1 cellular context compared by ENCODE assay signal in the genomic region with DNA sequence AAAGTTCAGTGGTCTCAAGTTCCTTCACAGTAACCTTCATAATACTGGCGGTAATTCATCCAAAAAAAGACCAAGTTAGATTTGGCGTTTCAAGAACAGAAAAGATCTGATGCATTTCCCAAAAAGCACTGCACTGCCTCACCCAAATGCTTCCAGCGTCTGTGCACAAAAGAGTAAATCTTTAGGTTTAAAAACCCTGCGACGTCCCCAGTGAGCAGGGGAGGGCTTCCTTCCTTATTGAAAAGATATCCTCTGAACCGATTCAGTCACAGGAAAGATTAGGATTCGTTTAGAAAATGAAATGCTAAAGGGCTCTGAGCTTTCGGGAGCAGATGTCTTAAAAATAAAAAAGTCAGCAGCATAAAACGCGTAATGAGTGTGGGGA.
TF ChIP-seq lines count a peak whose summit lies in the region.

No MANE protein-coding gene starts in this region.

TF ChIP-seq in K562, 482 proteins besides CTCF, POLR2A, EP300 and RAD21 (continued from another document):
- TF ChIP-seq, protein P1, sequence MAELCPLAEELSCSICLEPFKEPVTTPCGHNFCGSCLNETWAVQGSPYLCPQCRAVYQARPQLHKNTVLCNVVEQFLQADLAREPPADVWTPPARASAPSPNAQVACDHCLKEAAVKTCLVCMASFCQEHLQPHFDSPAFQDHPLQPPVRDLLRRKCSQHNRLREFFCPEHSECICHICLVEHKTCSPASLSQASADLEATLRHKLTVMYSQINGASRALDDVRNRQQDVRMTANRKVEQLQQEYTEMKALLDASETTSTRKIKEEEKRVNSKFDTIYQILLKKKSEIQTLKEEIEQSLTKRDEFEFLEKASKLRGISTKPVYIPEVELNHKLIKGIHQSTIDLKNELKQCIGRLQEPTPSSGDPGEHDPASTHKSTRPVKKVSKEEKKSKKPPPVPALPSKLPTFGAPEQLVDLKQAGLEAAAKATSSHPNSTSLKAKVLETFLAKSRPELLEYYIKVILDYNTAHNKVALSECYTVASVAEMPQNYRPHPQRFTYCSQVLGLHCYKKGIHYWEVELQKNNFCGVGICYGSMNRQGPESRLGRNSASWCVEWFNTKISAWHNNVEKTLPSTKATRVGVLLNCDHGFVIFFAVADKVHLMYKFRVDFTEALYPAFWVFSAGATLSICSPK (IDR thresholded peaks at IDR 0.05; ENCODE audit: borderline replicate concordance): 0 out of 2 replicates have a peak, but pooled peaks have one; percentile 77
- TF ChIP-seq JUN (IDR thresholded peaks at IDR 0.05; ENCODE audit: borderline replicate concordance, low read depth, low read length) (no peak), JUN (CRISPR knock-in tag; IDR thresholded peaks at IDR 0.05; ENCODE audit: borderline replicate concordance) (0 out of 2 replicates have a peak, but pooled peaks have one; percentile 46), PHF8 (IDR thresholded peaks at IDR 0.05; ENCODE audit: borderline replicate concordance, low read length) (no peak), RBM39 (optimal IDR thresholded peaks at IDR 0.05; ENCODE audit: low read depth, low read length) (peak; percentile 76), SMARCA4 (IDR thresholded peaks at IDR 0.05) (peak; percentile 50; the same call in 1 of the 2 replicates), KAT7 (CRISPR knock-in tag; IDR thresholded peaks at IDR 0.05; ENCODE audit: borderline replicate concordance) (0 out of 2 replicates have a peak, but pooled peaks have one; percentile 9), HDAC2 (IDR thresholded peaks at IDR 0.05) (0 out of 2 replicates have a peak, but pooled peaks have one; percentile 79), TEAD1 (CRISPR knock-in tag; IDR thresholded peaks at IDR 0.05) (0 out of 4 replicates have a peak, but pooled peaks of 1 of the 2 experiments have one; percentile 30), ARID2 (IDR thresholded peaks at IDR 0.05) (0 out of 2 replicates have a peak, but pooled peaks have one; percentile 5), NFRKB (IDR thresholded peaks at IDR 0.05; ENCODE audit: low read depth) (peak; percentile 53; the same call in 1 of the 2 replicates), ARID1B (IDR thresholded peaks at IDR 0.05) (0 out of 2 replicates have a peak, but pooled peaks have one; percentile 23)
- TF ChIP-seq, protein P2, sequence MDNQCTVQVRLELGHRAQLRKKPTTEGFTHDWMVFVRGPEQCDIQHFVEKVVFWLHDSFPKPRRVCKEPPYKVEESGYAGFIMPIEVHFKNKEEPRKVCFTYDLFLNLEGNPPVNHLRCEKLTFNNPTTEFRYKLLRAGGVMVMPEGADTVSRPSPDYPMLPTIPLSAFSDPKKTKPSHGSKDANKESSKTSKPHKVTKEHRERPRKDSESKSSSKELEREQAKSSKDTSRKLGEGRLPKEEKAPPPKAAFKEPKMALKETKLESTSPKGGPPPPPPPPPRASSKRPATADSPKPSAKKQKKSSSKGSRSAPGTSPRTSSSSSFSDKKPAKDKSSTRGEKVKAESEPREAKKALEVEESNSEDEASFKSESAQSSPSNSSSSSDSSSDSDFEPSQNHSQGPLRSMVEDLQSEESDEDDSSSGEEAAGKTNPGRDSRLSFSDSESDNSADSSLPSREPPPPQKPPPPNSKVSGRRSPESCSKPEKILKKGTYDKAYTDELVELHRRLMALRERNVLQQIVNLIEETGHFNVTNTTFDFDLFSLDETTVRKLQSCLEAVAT (IDR thresholded peaks at IDR 0.05): peak in 1 of 2 experiments; percentile 48; a peak in 1 of 4 replicates
- TF ChIP-seq, protein P3, sequence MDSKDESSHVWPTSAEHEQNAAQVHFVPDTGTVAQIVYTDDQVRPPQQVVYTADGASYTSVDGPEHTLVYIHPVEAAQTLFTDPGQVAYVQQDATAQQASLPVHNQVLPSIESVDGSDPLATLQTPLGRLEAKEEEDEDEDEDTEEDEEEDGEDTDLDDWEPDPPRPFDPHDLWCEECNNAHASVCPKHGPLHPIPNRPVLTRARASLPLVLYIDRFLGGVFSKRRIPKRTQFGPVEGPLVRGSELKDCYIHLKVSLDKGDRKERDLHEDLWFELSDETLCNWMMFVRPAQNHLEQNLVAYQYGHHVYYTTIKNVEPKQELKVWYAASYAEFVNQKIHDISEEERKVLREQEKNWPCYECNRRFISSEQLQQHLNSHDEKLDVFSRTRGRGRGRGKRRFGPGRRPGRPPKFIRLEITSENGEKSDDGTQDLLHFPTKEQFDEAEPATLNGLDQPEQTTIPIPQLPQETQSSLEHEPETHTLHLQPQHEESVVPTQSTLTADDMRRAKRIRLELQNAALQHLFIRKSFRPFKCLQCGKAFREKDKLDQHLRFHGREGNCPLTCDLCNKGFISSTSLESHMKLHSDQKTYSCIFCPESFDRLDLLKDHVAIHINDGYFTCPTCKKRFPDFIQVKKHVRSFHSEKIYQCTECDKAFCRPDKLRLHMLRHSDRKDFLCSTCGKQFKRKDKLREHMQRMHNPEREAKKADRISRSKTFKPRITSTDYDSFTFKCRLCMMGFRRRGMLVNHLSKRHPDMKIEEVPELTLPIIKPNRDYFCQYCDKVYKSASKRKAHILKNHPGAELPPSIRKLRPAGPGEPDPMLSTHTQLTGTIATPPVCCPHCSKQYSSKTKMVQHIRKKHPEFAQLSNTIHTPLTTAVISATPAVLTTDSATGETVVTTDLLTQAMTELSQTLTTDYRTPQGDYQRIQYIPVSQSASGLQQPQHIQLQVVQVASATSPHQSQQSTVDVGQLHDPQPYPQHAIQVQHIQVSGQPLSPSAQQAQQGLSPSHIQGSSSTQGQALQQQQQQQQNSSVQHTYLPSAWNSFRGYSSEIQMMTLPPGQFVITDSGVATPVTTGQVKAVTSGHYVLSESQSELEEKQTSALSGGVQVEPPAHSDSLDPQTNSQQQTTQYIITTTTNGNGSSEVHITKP (IDR thresholded peaks at IDR 0.05; ENCODE audit: partially characterized antibody): peak; percentile 39
- TF ChIP-seq, protein P4, sequence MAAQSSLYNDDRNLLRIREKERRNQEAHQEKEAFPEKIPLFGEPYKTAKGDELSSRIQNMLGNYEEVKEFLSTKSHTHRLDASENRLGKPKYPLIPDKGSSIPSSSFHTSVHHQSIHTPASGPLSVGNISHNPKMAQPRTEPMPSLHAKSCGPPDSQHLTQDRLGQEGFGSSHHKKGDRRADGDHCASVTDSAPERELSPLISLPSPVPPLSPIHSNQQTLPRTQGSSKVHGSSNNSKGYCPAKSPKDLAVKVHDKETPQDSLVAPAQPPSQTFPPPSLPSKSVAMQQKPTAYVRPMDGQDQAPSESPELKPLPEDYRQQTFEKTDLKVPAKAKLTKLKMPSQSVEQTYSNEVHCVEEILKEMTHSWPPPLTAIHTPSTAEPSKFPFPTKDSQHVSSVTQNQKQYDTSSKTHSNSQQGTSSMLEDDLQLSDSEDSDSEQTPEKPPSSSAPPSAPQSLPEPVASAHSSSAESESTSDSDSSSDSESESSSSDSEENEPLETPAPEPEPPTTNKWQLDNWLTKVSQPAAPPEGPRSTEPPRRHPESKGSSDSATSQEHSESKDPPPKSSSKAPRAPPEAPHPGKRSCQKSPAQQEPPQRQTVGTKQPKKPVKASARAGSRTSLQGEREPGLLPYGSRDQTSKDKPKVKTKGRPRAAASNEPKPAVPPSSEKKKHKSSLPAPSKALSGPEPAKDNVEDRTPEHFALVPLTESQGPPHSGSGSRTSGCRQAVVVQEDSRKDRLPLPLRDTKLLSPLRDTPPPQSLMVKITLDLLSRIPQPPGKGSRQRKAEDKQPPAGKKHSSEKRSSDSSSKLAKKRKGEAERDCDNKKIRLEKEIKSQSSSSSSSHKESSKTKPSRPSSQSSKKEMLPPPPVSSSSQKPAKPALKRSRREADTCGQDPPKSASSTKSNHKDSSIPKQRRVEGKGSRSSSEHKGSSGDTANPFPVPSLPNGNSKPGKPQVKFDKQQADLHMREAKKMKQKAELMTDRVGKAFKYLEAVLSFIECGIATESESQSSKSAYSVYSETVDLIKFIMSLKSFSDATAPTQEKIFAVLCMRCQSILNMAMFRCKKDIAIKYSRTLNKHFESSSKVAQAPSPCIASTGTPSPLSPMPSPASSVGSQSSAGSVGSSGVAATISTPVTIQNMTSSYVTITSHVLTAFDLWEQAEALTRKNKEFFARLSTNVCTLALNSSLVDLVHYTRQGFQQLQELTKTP (IDR thresholded peaks at IDR 0.05; ENCODE audit: low read depth in 1 of 2, partially characterized antibody in 2 of 2): peak; percentile 16 to 81
